In genomic region chr17:82297280-82297803, GRCh38 we compare ENCODE assay signal across 8 cellular contexts. TPM values are rescaled to one million over a fixed set of nuclear protein-coding genes. Genes with fewer than 3 reads are reported as not detected.
DNase-seq lines count a peak whose midpoint lies in the region; ATAC-seq and TF ChIP-seq lines count a peak whose summit lies in the region.

No MANE protein-coding gene starts in this region.

- H3K4me3 ChIP-seq in GM12875 (ENCODE audit: low read depth, low read length), result peak overlapping the region; percentile 68
- H3K4me3 ChIP-seq in Loucy (ENCODE audit: low read length, poor library complexity, severe bottlenecking), result peak overlapping the region; percentile 81

- peaks cover 14% of the 10 kb centered on the region for H3F3A ChIP-seq in Loucy (ENCODE audit: low read depth)

- no peaks in the 10 kb centered on the region for H3K9me3 ChIP-seq in Loucy (ENCODE audit: insufficient read depth, low read depth, low read length)

- no peaks in the 10 kb centered on the region for H3K27me3 ChIP-seq in Loucy (ENCODE audit: insufficient read depth, low read length, poor library complexity, severe bottlenecking)

- no peak for TF ChIP-seq CTCF in GM12875 (IDR thresholded peaks at IDR 0.05; ENCODE audit: borderline replicate concordance, insufficient read depth, low read depth, low read length)
- no peak for TF ChIP-seq CTCF in Loucy (conservative IDR thresholded peaks at IDR 0.05; ENCODE audit: low read length)
- TF ChIP-seq CTCF in mesothelial cell of epicardium (IDR thresholded peaks at IDR 0.05; ENCODE audit: unreplicated experiment), result no peak

- no peaks in the 10 kb centered on the region for H3K36me3 ChIP-seq in Loucy (ENCODE audit: insufficient read depth, low read length)

- H3K4me3 Mint-ChIP-seq in mesothelial cell of epicardium, result peak overlapping the region; percentile 49

- H4K20me1 ChIP-seq in Loucy (ENCODE audit: insufficient read depth, low read length, poor library complexity, severe bottlenecking), result peaks cover 6% of the 10 kb centered on the region

- H3K4me1 Mint-ChIP-seq in mesothelial cell of epicardium, result peaks cover 44% of the 10 kb centered on the region

- no peaks in the 10 kb centered on the region for H3K9me3 Mint-ChIP-seq in mesothelial cell of epicardium

- H3K79me2 ChIP-seq in Loucy (ENCODE audit: insufficient read depth, low read length), result peaks cover 7% of the 10 kb centered on the region

- no peaks in the 10 kb centered on the region for H3K9me2 ChIP-seq in Loucy (replicated peaks; ENCODE audit: low read depth, low read length)

- peak overlapping the region; percentile 99 for H3K4me2 ChIP-seq in Loucy (ENCODE audit: low read depth, low read length, poor library complexity, severe bottlenecking)

- H3K27me3 Mint-ChIP-seq in mesothelial cell of epicardium (ENCODE audit: low read depth), result peaks cover 24% of the 10 kb centered on the region

- H3K9ac ChIP-seq in Loucy (ENCODE audit: low read depth, low read length, poor library complexity, severe bottlenecking), result peak overlapping the region; percentile 93

- peak; percentile 22 to 25 for ATAC-seq in activated CD4-positive, CD25-positive, alpha-beta regulatory T cell treated with anti-CD3 and anti-CD28 coated beads, Interleukin-2, amount 50 U/mL, for 24 hours
- no peak for ATAC-seq in HG03342 (IDR thresholded peaks at IDR 0.05; ENCODE audit: unreplicated experiment)

- DNase-seq in caudate nucleus (lab: John Stamatoyannopoulos, UW) (peak in 7 of 61 donors; percentile 19 to 67 (median 22)), mesothelial cell of epicardium (ENCODE audit: low spot score in 2 of 2, unreplicated experiment in 2 of 2) (no peak), NCI-H1436 treated with DMSO at 0.1 percent for 48 hours (lab: John Stamatoyannopoulos, UW) (no peak)
- DNase-seq in stimulated activated CD8-positive, alpha-beta memory T cell treated with anti-CD3 and anti-CD28 coated beads, Interleukin-4, amount 100 ng/mL, for 4 hours (ENCODE audit: low read depth in 2 of 2, low spot score in 1 of 2), result peak; percentile 62 to 75

- H3K36me3 Mint-ChIP-seq in mesothelial cell of epicardium, result no peaks in the 10 kb centered on the region

- peaks cover 70% of the 10 kb centered on the region for H3K4me1 ChIP-seq in Loucy (ENCODE audit: insufficient read depth, low read length, poor library complexity, severe bottlenecking)

- peak overlapping the region; percentile 58 for H2AFZ ChIP-seq in Loucy (ENCODE audit: low read length)

- peak overlapping the region; percentile 91 for H3K27ac Mint-ChIP-seq in mesothelial cell of epicardium

- H3K27ac ChIP-seq in caudate nucleus (ENCODE audit: low read depth, low read length), result peak overlapping the region; percentile 70

RNA-seq across cellular contexts. Expression of gene CD7, which starts 20.1 kb away (rescaled TPM):
- 0.83 to 1.4 TPM (median 1.2 TPM) in 3 replicates for total RNA-seq in mesothelial cell of epicardium

RNA-seq across cellular contexts. Expression of gene CSNK1D, which starts 23.8 kb away (rescaled TPM):
- total RNA-seq in mesothelial cell of epicardium, result 202 to 212 TPM (median 204 TPM) in 3 replicates

RNA-seq across cellular contexts. Expression of gene SECTM1, which starts 36.2 kb away (rescaled TPM):
- 5.8 to 7.0 TPM (median 7.0 TPM) in 3 replicates for total RNA-seq in mesothelial cell of epicardium

Comparison
In these comparisons a context has a peak if more than half of its experiments do, and no peak if none do; other contexts are left out.
1. DNase-seq: peak in stimulated activated CD8-positive, alpha-beta memory T cell treated with anti-CD3 and anti-CD28 coated beads, Interleukin-4, amount 100 ng/mL, for 4 hours (2 of 2); none in mesothelial cell of epicardium (0 of 2) and NCI-H1436 treated with DMSO at 0.1 percent for 48 hours (single experiment).